26 cellular contexts compared by ENCODE assay signal in the genomic region with DNA sequence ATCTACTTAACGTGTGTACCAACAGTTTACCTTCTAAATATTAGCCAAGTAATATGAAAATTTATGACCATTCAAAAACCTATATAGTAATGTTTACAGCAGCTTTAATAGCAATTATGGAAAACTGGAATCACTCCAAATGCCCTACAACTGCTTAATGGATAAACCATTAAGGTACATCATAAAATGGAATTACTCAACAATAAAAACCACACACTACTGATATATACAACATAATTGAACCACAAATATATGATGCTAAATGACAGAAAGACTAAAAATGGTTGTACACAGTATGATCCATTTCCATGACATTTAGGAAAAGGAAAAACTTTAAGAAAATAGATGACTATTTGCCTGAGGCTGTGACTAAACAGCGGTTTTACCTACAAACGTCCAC.
"Had no signal": no experiment of that assay in that cellular context is flagged by ENCODE, and none has a peak within 500 bp of the region (broad histone marks: within the 10 kb centered on the region; RNA-seq: fewer than 3 reads in every experiment).

No MANE protein-coding gene starts in this region.

- H3K36me3 ChIP-seq: adrenal gland, ascending aorta, gastroesophageal sphincter, neutrophil, right lobe of liver, thoracic aorta, WERI-Rb-1 had no signal

- H3K9me3 ChIP-seq: adrenal gland, ascending aorta, gastroesophageal sphincter, neutrophil, right lobe of liver, thoracic aorta had no signal

- DNase-seq: activated CD4-positive, alpha-beta memory T cell treated with anti-CD3 and anti-CD28 coated beads for 36 hours; activated CD4-positive, alpha-beta T cell treated with anti-CD3 and anti-CD28 coated beads, Interleukin-2, amount 10 ng/mL, durations not matched to agents 24 days and 14 days; activated CD8-positive, alpha-beta memory T cell treated with anti-CD3 and anti-CD28 coated beads, Interleukin-2, amount 50 U/mL, for 4 hours; activated effector memory CD4-positive, alpha-beta T cell treated with anti-CD3 and anti-CD28 coated beads, Interleukin-2, amount 50 U/mL, for 16 hours; activated naive CD4-positive, alpha-beta T cell treated with anti-CD3 and anti-CD28 coated beads for 36 hours; activated naive CD8-positive, alpha-beta T cell treated with anti-CD3 and anti-CD28 coated beads for 36 hours; activated T-cell treated with anti-CD3 and anti-CD28 coated beads, Interleukin-2, amount 50 U/mL, for 1 hour; adrenal gland; dorsolateral prefrontal cortex; effector memory CD4-positive, alpha-beta T cell; islet precursor cell; left ventricle myocardium superior; nephron progenitor cell; right lobe of liver; stimulated activated CD4-positive, alpha-beta T cell treated with anti-CD3 and anti-CD28 coated beads, Interleukin-12 subunit alpha, Interleukin-12 subunit beta, amount 100 ng/mL, for 4 hours; stimulated activated CD4-positive, alpha-beta T cell treated with anti-CD3 and anti-CD28 coated beads, Interleukin-4, amount 100 ng/mL, for 24 hours; trophoblast cell; WERI-Rb-1 had no signal

- H3K27me3 ChIP-seq: adrenal gland, ascending aorta, dorsolateral prefrontal cortex, gastroesophageal sphincter, hepatocyte, neutrophil, right lobe of liver had no signal

- H3K79me2 ChIP-seq: hepatocyte had no signal

- H3K4me3 ChIP-seq: adrenal gland, ascending aorta, coronary artery, dorsolateral prefrontal cortex, gastroesophageal sphincter, hepatocyte, right lobe of liver, thoracic aorta had no signal

- H3K4me2 ChIP-seq: hepatocyte had no signal

- H3K4me1 ChIP-seq: adrenal gland, ascending aorta, gastroesophageal sphincter, right lobe of liver had no signal

- ATAC-seq: activated CD4-positive, CD25-positive, alpha-beta regulatory T cell treated with anti-CD3 and anti-CD28 coated beads, Interleukin-2, amount 50 U/mL, for 24 hours; gastroesophageal sphincter; left ventricle myocardium superior; right lobe of liver; stimulated activated effector memory CD8-positive, alpha-beta T cell treated with anti-CD3 and anti-CD28 coated beads, Interleukin-12 subunit alpha, Interleukin-12 subunit beta, amount 100 ng/mL, for 72 hours had no signal

- H3K27ac ChIP-seq: adrenal gland, ascending aorta, coronary artery, dorsolateral prefrontal cortex, gastroesophageal sphincter, hepatocyte, neutrophil, right lobe of liver, thoracic aorta, WERI-Rb-1 had no signal

- H2AFZ ChIP-seq: hepatocyte had no signal
